Comparison of ENCODE assay signal across 10 cellular contexts in the genomic region with DNA sequence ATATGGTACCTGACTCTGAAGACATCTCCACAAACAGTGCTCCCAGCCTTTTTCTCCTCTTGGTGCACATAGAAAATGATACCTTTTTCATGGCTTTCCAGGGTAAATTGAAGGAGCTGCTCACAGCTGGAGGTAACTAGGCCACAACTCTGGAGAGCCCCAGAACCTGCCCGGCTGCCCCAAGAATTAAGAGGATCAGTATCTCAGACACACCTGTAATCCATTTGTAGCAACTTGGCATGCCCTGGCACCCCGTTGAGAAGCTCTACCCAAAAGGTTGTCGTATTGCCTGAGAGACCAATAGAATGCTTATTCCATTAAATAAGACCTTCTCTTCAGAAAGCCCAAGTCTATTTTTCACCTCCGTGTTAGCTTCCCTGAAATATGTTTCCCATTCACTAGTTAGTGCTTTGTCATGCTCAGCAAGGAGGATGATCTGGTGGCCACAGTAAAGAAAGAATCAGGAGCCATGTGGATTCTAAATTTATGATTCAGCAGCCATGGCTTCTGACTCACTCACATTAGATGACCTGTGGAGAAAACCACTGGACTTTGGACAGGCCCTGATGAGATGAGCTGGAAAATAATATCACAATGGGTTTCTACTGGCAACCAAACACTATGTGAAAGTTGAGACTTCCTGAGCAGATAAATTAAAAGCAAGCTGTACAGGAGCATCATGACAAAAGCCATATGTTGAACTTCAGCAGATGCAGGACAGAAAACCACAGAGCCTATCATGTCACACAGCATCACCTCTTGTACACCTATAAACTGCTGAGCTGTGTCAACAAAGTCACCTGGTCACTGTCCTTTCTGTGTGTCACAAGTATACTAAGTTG.
DNase-seq lines count a peak whose midpoint lies in the region; ATAC-seq and TF ChIP-seq lines count a peak whose summit lies in the region.
"Had no signal": no experiment of that assay in that cellular context is flagged by ENCODE, and none has a peak within 500 bp of the region (broad histone marks: within the 10 kb centered on the region; RNA-seq: fewer than 3 reads in every experiment).

No MANE protein-coding gene starts in this region.

- H3K4me1 ChIP-seq in heart right ventricle, result no peaks in the 10 kb centered on the region

- WGBS in heart right ventricle, 2 donors, result 80 to 93% methylated on average over 4 of the region's 4 CpGs

- TF ChIP-seq CTCF in choroid plexus epithelial cell (conservative IDR thresholded peaks at IDR 0.05; ENCODE audit: low read depth, low read length) (no peak), heart right ventricle (IDR thresholded peaks at IDR 0.05) (no peak), dorsolateral prefrontal cortex (IDR thresholded peaks at IDR 0.05 in 54 of 56, conservative IDR thresholded peaks at IDR 0.05 in 2 of 56; ENCODE audit: low read depth in 1 of 56, partially characterized antibody in 56 of 56) (no peak)

- H3K27ac ChIP-seq in heart right ventricle, result no peak overlapping the region
- H3K27ac ChIP-seq in dorsolateral prefrontal cortex, result no peak overlapping the region

- H3K27me3 ChIP-seq in MG63 (no peaks in the 10 kb centered on the region), heart right ventricle (no peaks in the 10 kb centered on the region), dorsolateral prefrontal cortex (peaks cover 0 to 9% (median 0%) of the 10 kb centered on the region in 45 donors)

- intact Hi-C loops in heart right ventricle (cut with DNase I), result no loop called here
- intact Hi-C loops in dorsolateral prefrontal cortex (cut with DNase I), result no loop called here

- H3K9me3 ChIP-seq in MG63 (peaks cover 4% of the 10 kb centered on the region), heart right ventricle (peaks cover 0 to 28% (median 11%) of the 10 kb centered on the region in 11 donors)

- H3K36me3 ChIP-seq in MG63, result no peaks in the 10 kb centered on the region
- no peaks in the 10 kb centered on the region for H3K36me3 ChIP-seq in heart right ventricle

- ATAC-seq in heart right ventricle (no peak), HG02852 (IDR thresholded peaks at IDR 0.05; ENCODE audit: unreplicated experiment) (no peak)
- ATAC-seq: stimulated activated naive B cell treated with anti-CD40 and anti-IgM and Interleukin-4, amounts not matched to agents 10 μg/mL and 1 μg/mL and 100 μg/mL, for 72 hours had no signal

- H3K4me3 ChIP-seq in MG63, result no peak overlapping the region
- no peak overlapping the region for H3K4me3 ChIP-seq in choroid plexus epithelial cell (ENCODE audit: low read depth, low read length)
- H3K4me3 ChIP-seq in heart right ventricle, result no peak overlapping the region
- no peak overlapping the region for H3K4me3 ChIP-seq in dorsolateral prefrontal cortex

- DNase-seq in Daoy (ENCODE audit: low read depth) (peak; percentile 86), MG63 (peak; percentile 76), choroid plexus epithelial cell (ENCODE audit: low read depth) (peak; percentile 98), mucosa of gallbladder (ENCODE audit: low spot score) (peak; percentile 56), heart right ventricle (no peak), dorsolateral prefrontal cortex (no peak)
- DNase-seq in NK-92 treated with Interleukin-12 subunit alpha and Interleukin-12 subunit beta, amount 100 ng/mL, for 24 hours (lab: John Stamatoyannopoulos, UW), result no peak
- DNase-seq: DMS79 treated with DMSO at 0.1 percent for 48 hours; stimulated activated naive B cell treated with anti-CD40 and anti-IgM and Interleukin-4, amounts not matched to agents 10 μg/mL and 1 μg/mL and 100 μg/mL, for 72 hours had no signal

Comparison
In these comparisons a context has a peak if more than half of its experiments do, and no peak if none do; other contexts are left out.
1. DNase-seq: peak in Daoy (single experiment), MG63 (single experiment), choroid plexus epithelial cell (single experiment) and mucosa of gallbladder (single experiment); none in heart right ventricle (0 of 2), dorsolateral prefrontal cortex (0 of 10) and NK-92 treated with Interleukin-12 subunit alpha and Interleukin-12 subunit beta, amount 100 ng/mL, for 24 hours (single experiment).